In the genomic region with DNA sequence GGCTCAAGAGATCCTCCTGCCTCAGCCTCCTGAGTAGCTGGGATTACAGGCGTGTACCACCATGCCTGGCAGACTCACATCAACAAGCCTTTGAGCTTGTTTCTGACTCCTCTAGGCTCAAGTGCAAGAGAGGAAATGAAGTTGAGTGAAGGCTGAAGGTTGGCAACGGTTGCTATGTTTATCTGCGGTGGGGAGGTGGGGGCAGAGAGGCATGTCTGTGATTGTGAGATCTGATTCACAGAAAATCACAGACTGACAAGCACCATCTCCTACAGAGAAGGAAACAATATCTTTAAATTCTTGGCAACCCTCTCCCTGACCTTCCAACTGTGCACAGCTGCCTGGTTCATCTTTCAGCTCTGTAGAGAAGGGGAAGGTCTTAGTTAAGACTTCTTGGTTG, we compare ENCODE assay signal across 8 cellular contexts. TPM values are rescaled to one million over a fixed set of nuclear protein-coding genes. Genes with fewer than 3 reads are reported as not detected.
A peak's percentile ranks its signal among the peaks of the same experiment; 100 is the strongest.
DNase-seq lines count a peak whose midpoint lies in the region; ATAC-seq and TF ChIP-seq lines count a peak whose summit lies in the region.
"Had no signal": no experiment of that assay in that cellular context is flagged by ENCODE, and none has a peak within 500 bp of the region (broad histone marks: within the 10 kb centered on the region; RNA-seq: fewer than 3 reads in every experiment).

No MANE protein-coding gene starts in this region.

- peak; percentile 73 for ATAC-seq in GM19395 (IDR thresholded peaks at IDR 0.05; ENCODE audit: unreplicated experiment)
- peak; percentile 89 for ATAC-seq in HG03354 (IDR thresholded peaks at IDR 0.05; ENCODE audit: poor library complexity, severe bottlenecking, unreplicated experiment)

- H3K4me3 ChIP-seq in astrocyte of the spinal cord (ENCODE audit: low read depth, low read length) = no peak overlapping the region
- H3K4me3 ChIP-seq: cardiac muscle cell had no signal

- in situ Hi-C loops in astrocyte of the spinal cord (cut with HindIII; ENCODE audit: low sequenced_read_pairs) = no loop called here

- DNase-seq in T-helper 9 cell = peak; percentile 72
- DNase-seq in astrocyte of the spinal cord (ENCODE audit: low read depth, low spot score) = peak; percentile 87
- DNase-seq in stimulated activated CD4-positive, alpha-beta T cell treated with anti-CD3 and anti-CD28 coated beads, Interleukin-12 subunit alpha, Interleukin-12 subunit beta, amount 100 ng/mL, for 4 hours = peak; percentile 41
- no peak for DNase-seq in A172 (ENCODE audit: low spot score)
- no peak for DNase-seq in NCI-H1417 treated with DMSO at 0.1 percent for 48 hours (lab: John Stamatoyannopoulos, UW)

- TF ChIP-seq CTCF in astrocyte of the spinal cord (IDR thresholded peaks at IDR 0.05; ENCODE audit: low read depth, low read length) = no peak

RNA-seq across cellular contexts. Expression of gene NINJ2, which starts 22.1 kb away (rescaled TPM):
- total RNA-seq in A172 (2014; rRNA removed; shearing (Covaris generic)) = not detected in 2 replicates
- total RNA-seq: cardiac muscle cell had no signal

Comparison
In these comparisons a context has a peak if more than half of its experiments do, and no peak if none do; other contexts are left out.
1. DNase-seq: peak in T-helper 9 cell (single experiment), astrocyte of the spinal cord (single experiment) and stimulated activated CD4-positive, alpha-beta T cell treated with anti-CD3 and anti-CD28 coated beads, Interleukin-12 subunit alpha, Interleukin-12 subunit beta, amount 100 ng/mL, for 4 hours (single experiment); none in A172 (single experiment) and NCI-H1417 treated with DMSO at 0.1 percent for 48 hours (single experiment).